Comparison of ENCODE assay signal across 8 cellular contexts in genomic region chr12:2582631-2583616, GRCh38.
DNase-seq lines count a peak whose midpoint lies in the region; ATAC-seq lines count a peak whose summit lies in the region.

No MANE protein-coding gene starts in this region.

- peak; percentile 54 for ATAC-seq in effector memory CD8-positive, alpha-beta T cell (replicated peaks)
- ATAC-seq in memory B cell (ENCODE audit: low read depth): peak; percentile 56
- ATAC-seq in GM19324 (IDR thresholded peaks at IDR 0.05; ENCODE audit: low FRiP score, unreplicated experiment): no peak

- no peak overlapping the region for H3K27ac Mint-ChIP-seq in effector memory CD8-positive, alpha-beta T cell
- H3K27ac Mint-ChIP-seq in memory B cell: no peak overlapping the region

- peak; percentile 60 for DNase-seq in NCI-H2196 (lab: John Stamatoyannopoulos, UW; ENCODE audit: unreplicated experiment)
- no peak for DNase-seq in NCI-H2196 treated with DMSO at 0.1 percent for 48 hours (lab: John Stamatoyannopoulos, UW; ENCODE audit: unreplicated experiment)
- DNase-seq in NCI-H2029 (lab: John Stamatoyannopoulos, UW): peak; percentile 42
- peak; percentile 63 to 73 for DNase-seq in activated CD4-positive, alpha-beta T cell treated with anti-CD3 and anti-CD28 coated beads, Interleukin-2, amount 50 U/mL, for 48 hours
- DNase-seq in effector memory CD8-positive, alpha-beta T cell: peak; percentile 3 to 14 (median 4)
- peak in 1 of 2 donors; percentile 22 for DNase-seq in memory B cell (ENCODE audit: low spot score in 2 of 2)
- DNase-seq in stimulated activated CD8-positive, alpha-beta memory T cell treated with anti-CD3 and anti-CD28 coated beads, Interleukin-7, amount 100 ng/mL, for 48 hours (ENCODE audit: extremely low read depth in 1 of 2, low read depth in 1 of 2): peak; percentile 25 to 34

- peaks cover 0 to 10% of the 10 kb centered on the region in 2 donors for H3K4me1 Mint-ChIP-seq in effector memory CD8-positive, alpha-beta T cell (ENCODE audit: low read depth in 2 of 2)
- H3K4me1 Mint-ChIP-seq in memory B cell: no peaks in the 10 kb centered on the region

- H3K27me3 Mint-ChIP-seq in effector memory CD8-positive, alpha-beta T cell: peaks cover 71 to 87% of the 10 kb centered on the region in 2 donors
- H3K27me3 Mint-ChIP-seq in memory B cell: peaks cover 19% of the 10 kb centered on the region

- H3K4me3 Mint-ChIP-seq in effector memory CD8-positive, alpha-beta T cell: no peak overlapping the region
- no peak overlapping the region for H3K4me3 Mint-ChIP-seq in memory B cell

- peaks cover 3% of the 10 kb centered on the region for H3K36me3 Mint-ChIP-seq in effector memory CD8-positive, alpha-beta T cell (ENCODE audit: insufficient read depth)
- H3K36me3 Mint-ChIP-seq in memory B cell: no peaks in the 10 kb centered on the region

- no peaks in the 10 kb centered on the region for H3K9me3 Mint-ChIP-seq in effector memory CD8-positive, alpha-beta T cell
- no peaks in the 10 kb centered on the region for H3K9me3 Mint-ChIP-seq in memory B cell
